Comparison of ENCODE assay signal across 13 cellular contexts in the genomic region with DNA sequence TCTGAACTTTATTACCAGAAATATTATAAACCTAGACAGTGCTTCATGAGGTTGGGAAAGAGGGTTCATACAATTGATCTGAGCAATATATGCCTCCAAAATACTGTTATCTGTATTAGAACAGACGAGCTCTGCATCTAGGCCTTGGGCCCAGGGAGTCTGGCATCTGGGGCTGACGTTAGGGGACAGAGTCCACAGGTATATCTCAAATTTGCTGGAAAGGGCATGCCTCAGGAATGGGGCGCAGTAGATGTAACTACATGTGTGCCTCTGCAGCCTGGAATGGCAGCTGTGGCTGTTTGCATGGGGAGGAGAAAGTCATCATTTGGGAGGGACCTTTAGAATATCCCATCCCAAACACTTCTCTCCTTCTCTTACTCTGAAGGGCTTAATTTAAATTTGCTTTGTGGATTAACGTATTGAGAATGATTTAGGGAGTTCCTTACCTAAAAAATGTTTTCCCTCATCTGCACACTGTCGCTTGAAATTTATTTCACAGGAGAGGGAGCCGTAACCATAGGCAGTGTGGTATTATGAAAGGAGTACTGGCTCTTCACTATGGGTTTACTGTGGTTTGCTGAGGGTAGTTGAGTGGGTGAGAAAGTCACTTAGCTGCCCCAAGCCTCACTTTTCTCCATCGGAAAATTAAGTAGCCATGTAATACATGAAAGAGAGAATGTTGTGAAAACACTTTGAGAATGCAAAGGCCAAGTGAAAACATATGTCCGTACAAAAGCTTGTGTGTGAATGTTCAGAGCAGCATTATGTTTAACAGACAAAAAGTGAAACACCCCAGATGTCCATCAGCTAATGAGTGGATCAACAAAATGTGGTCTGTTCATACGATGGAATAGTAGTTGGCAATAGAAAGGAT. TPM values are rescaled to one million over a fixed set of nuclear protein-coding genes. Genes with fewer than 3 reads are reported as not detected.
A peak's percentile ranks its signal among the peaks of the same experiment; 100 is the strongest.
DNase-seq lines count a peak whose midpoint lies in the region; ATAC-seq, FAIRE-seq and TF ChIP-seq lines count a peak whose summit lies in the region.
"Had no signal": no experiment of that assay in that cellular context is flagged by ENCODE, and none has a peak within 500 bp of the region (broad histone marks: within the 10 kb centered on the region; RNA-seq: fewer than 3 reads in every experiment).

No MANE protein-coding gene starts in this region.

- H3K4ac ChIP-seq in mesendoderm (ENCODE audit: low read depth, low read length): no peak overlapping the region

- H3K4me1 Mint-ChIP-seq in brain: peaks cover 84% of the 10 kb centered on the region

- H3K9ac ChIP-seq in mesendoderm (ENCODE audit: low read length): no peak overlapping the region

- H3K4me1 ChIP-seq in left ventricle myocardium inferior (peaks cover 96% of the 10 kb centered on the region), mesendoderm (ENCODE audit: control insufficient read depth, low read depth, low read length) (peaks cover 3% of the 10 kb centered on the region), upper lobe of left lung (peaks cover 72 to 97% (median 75%) of the 10 kb centered on the region in 4 donors), thyroid gland (peaks cover 45 to 58% of the 10 kb centered on the region in 2 donors)

- H3K79me1 ChIP-seq in mesendoderm (ENCODE audit: low read length): peaks cover 6% of the 10 kb centered on the region

- no peak overlapping the region for H3K4me3 ChIP-seq in left ventricle myocardium inferior
- H3K4me3 ChIP-seq in mesendoderm (ENCODE audit: low read length): no peak overlapping the region
- no peak overlapping the region for H3K4me3 ChIP-seq in upper lobe of left lung
- no peak overlapping the region for H3K4me3 ChIP-seq in thyroid gland (replicated peaks in 1 of 3)

- no peak overlapping the region for H4K8ac ChIP-seq in mesendoderm (ENCODE audit: low read depth, low read length)

- peaks cover 3% of the 10 kb centered on the region for H3K27me3 Mint-ChIP-seq in brain

- H2BK15ac ChIP-seq in mesendoderm (replicated peaks; ENCODE audit: low read depth): no peak overlapping the region

- no peak overlapping the region for H2BK5ac ChIP-seq in mesendoderm (ENCODE audit: low read length)

- H3K27ac ChIP-seq in left ventricle myocardium inferior (replicated peaks): peak overlapping the region; percentile 34
- H3K27ac ChIP-seq in mesendoderm (ENCODE audit: low read depth, low read length): no peak overlapping the region
- peak overlapping the region in 3 of 4 donors; percentile 20 to 71 (median 61) for H3K27ac ChIP-seq in upper lobe of left lung
- no peak overlapping the region for H3K27ac ChIP-seq in thyroid gland

- peaks cover 0 to 9% (median 0%) of the 10 kb centered on the region in 5 experiments for H3K9me3 Mint-ChIP-seq in brain

- H3K79me2 ChIP-seq in mesendoderm (ENCODE audit: control insufficient read depth, insufficient read depth, low read length): peaks cover 67% of the 10 kb centered on the region

- TF ChIP-seq EP300 in upper lobe of left lung (IDR thresholded peaks at IDR 0.05): no peak

- peaks cover 22% of the 10 kb centered on the region for H3K36me3 Mint-ChIP-seq in brain

- TF ChIP-seq POLR2A in upper lobe of left lung (IDR thresholded peaks at IDR 0.05): no peak
- TF ChIP-seq POLR2A in thyroid gland (IDR thresholded peaks at IDR 0.05): no peak

- intact Hi-C loops in left ventricle myocardium inferior (cut with micrococcal nuclease) (no loop called here), Right ventricle myocardium inferior (cut with DNase I) (loop anchor here (5.0 kb wide), 1 partner anchor 38 kb away; no protein-coding TSS in a partner anchor), thyroid gland (cut with DNase I) (no loop called here)

- no peak overlapping the region for H3K4me2 ChIP-seq in mesendoderm (ENCODE audit: low read length)

- no peak for ATAC-seq in Right ventricle myocardium inferior
- ATAC-seq in upper lobe of left lung (ENCODE audit: low FRiP score in 2 of 2): peak; percentile 11 to 63

- DNase-seq in left ventricle myocardium inferior: no peak
- no peak for DNase-seq in Right ventricle myocardium inferior (ENCODE audit: missing footprints)
- no peak for DNase-seq in mesendoderm
- DNase-seq in upper lobe of left lung: no peak
- no peak for DNase-seq in thyroid gland
- no peak for DNase-seq in NCI-H1694 treated with DMSO at 0.1 percent for 48 hours (lab: John Stamatoyannopoulos, UW)
- no peak for DNase-seq in D721Med (ENCODE audit: insufficient read length, low spot score)
- DNase-seq: activated CD4-positive, alpha-beta T cell treated with anti-CD3 and anti-CD28 coated beads, Interleukin-2, amount 50 U/mL, for 48 hours; midbrain; RPMI8226 had no signal

- peak overlapping the region in 4 of 5 experiments; percentile 13 to 87 (median 59) for H3K27ac Mint-ChIP-seq in brain

- H3K18ac ChIP-seq in mesendoderm (ENCODE audit: low read length): peak overlapping the region; percentile 39

- peak overlapping the region; percentile 3 for H3K56ac ChIP-seq in mesendoderm (ENCODE audit: low read length)

- no peak for FAIRE-seq in D721Med (lab: Jason Lieb, UNC)
- FAIRE-seq: bronchial epithelial cell, frontal cortex had no signal

- H3K36me3 ChIP-seq in left ventricle myocardium inferior (peaks cover 14% of the 10 kb centered on the region), mesendoderm (ENCODE audit: control insufficient read depth, insufficient read depth, low read length) (no peaks in the 10 kb centered on the region), upper lobe of left lung (peaks cover 4 to 14% (median 7%) of the 10 kb centered on the region in 4 donors), thyroid gland (peaks cover 5 to 7% of the 10 kb centered on the region in 2 donors)

- no peak overlapping the region for H2AK5ac ChIP-seq in mesendoderm (ENCODE audit: low read length)

- no peaks in the 10 kb centered on the region for H3K27me3 ChIP-seq in left ventricle myocardium inferior (ENCODE audit: low read depth)
- H3K27me3 ChIP-seq in mesendoderm (ENCODE audit: insufficient read depth, low read length, poor library complexity): no peaks in the 10 kb centered on the region
- no peaks in the 10 kb centered on the region for H3K27me3 ChIP-seq in upper lobe of left lung
- no peaks in the 10 kb centered on the region for H3K27me3 ChIP-seq in thyroid gland

- TF ChIP-seq CTCF in left ventricle myocardium inferior (IDR thresholded peaks at IDR 0.05; ENCODE audit: borderline replicate concordance): no peak
- no peak for TF ChIP-seq CTCF in brain (conservative IDR thresholded peaks at IDR 0.05)
- TF ChIP-seq CTCF in upper lobe of left lung (IDR thresholded peaks at IDR 0.05): no peak
- no peak for TF ChIP-seq CTCF in thyroid gland (IDR thresholded peaks at IDR 0.05)
- no peak for TF ChIP-seq CTCF in D721Med (IDR thresholded peaks at IDR 0.05; ENCODE audit: insufficient read depth, missing control alignments)

- no peak overlapping the region for H3K23ac ChIP-seq in mesendoderm (ENCODE audit: low read length)

- H3K4me3 Mint-ChIP-seq in brain: peak overlapping the region in 4 of 5 experiments; percentile 26 to 42 (median 32)

- no peak overlapping the region for H2BK120ac ChIP-seq in mesendoderm (ENCODE audit: low read depth, low read length)

- no peaks in the 10 kb centered on the region for H3K9me3 ChIP-seq in left ventricle myocardium inferior (replicated peaks)
- H3K9me3 ChIP-seq in upper lobe of left lung: no peaks in the 10 kb centered on the region
- no peaks in the 10 kb centered on the region for H3K9me3 ChIP-seq in thyroid gland

- WGBS in mesendoderm (ENCODE audit: extremely low coverage, insufficient coverage, low lambda C conversion rate): no CpG with 5 or more reads among the region's 9 CpGs
- 54 to 63% methylated on average over 9 of the region's 9 CpGs for WGBS in upper lobe of left lung, 2 donors
- 68% methylated on average over 9 of the region's 9 CpGs for WGBS in thyroid gland, 2 donors

- no peak overlapping the region for H4K5ac ChIP-seq in mesendoderm (ENCODE audit: low read length)

RNA-seq across cellular contexts. Expression of a gene that starts 5.9 kb away (rescaled TPM):
- total RNA-seq in left ventricle myocardium inferior: 212 TPM
- 231 TPM for total RNA-seq in Right ventricle myocardium inferior
- polyA plus RNA-seq in brain (ENCODE audit: insufficient read depth, low read depth, low replicate concordance): 408 TPM
- polyA plus RNA-seq in mesendoderm (2013, experiment 1 of 2): 202 TPM
- 195 TPM for polyA plus RNA-seq in mesendoderm (2013, experiment 2 of 2)
- total RNA-seq in upper lobe of left lung: 100 to 1,000 TPM; 184 to 651 (median 290) TPM
- 100 to 1,000 TPM; 190 to 222 (median 194) TPM for total RNA-seq in thyroid gland

RNA-seq across cellular contexts. Expression of a gene that starts 56.6 kb away (rescaled TPM):
- total RNA-seq in left ventricle myocardium inferior (24.7 TPM), Right ventricle myocardium inferior (32.2 TPM), upper lobe of left lung (100 to 1,000 TPM in 3 of 6 donors, 10 to 100 TPM in 3; 59.1 to 358 (median 103) TPM), thyroid gland (10 to 100 TPM; 29.6 to 43.5 (median 36.7) TPM)
- polyA plus RNA-seq in brain (ENCODE audit: insufficient read depth, low read depth, low replicate concordance): 30.3 TPM
- polyA plus RNA-seq in mesendoderm (2013, experiment 1 of 2): 19.3 TPM
- 19.0 TPM for polyA plus RNA-seq in mesendoderm (2013, experiment 2 of 2)

Comparison
In these comparisons a context has a peak if more than half of its experiments do, and no peak if none do; other contexts are left out.
1. H3K27ac ChIP-seq: peak in left ventricle myocardium inferior (single experiment) and upper lobe of left lung (3 of 4); none in mesendoderm (single experiment) and thyroid gland (0 of 3).